Comparison of ENCODE assay signal across 9 cellular contexts in genomic region chr5:42950466-42951168, GRCh38.
DNase-seq lines count a peak whose midpoint lies in the region; ATAC-seq, FAIRE-seq and TF ChIP-seq lines count a peak whose summit lies in the region.
"Had no signal": no experiment of that assay in that cellular context is flagged by ENCODE, and none has a peak within 500 bp of the region (broad histone marks: within the 10 kb centered on the region; RNA-seq: fewer than 3 reads in every experiment).

No MANE protein-coding gene starts in this region.

- H3K79me2 ChIP-seq in endothelial cell of umbilical vein (ENCODE audit: control insufficient read depth, insufficient read depth, low read length): peaks cover 36% of the 10 kb centered on the region

- POLR2A ChIA-PET in activated CD8-positive, alpha-beta T cell treated with anti-CD3 and anti-CD28 coated beads, Interleukin-2, amount 10 ng/mL, durations not matched to agents 7 days and 5 days (lab: Charles Lee): interaction anchor here (0.6 to 7.0 kb wide), 25 partner anchors 9 to 653 kb away, joined by 3 to 288 read pairs (median 4); partner anchors contain the start of genes ANXA2R, NNT, TMEM267 and ZNF131
- POLR2A ChIA-PET in endothelial cell of umbilical vein (lab: Charles Lee): interaction anchor here (0.5 to 2.8 kb wide), 5 partner anchors 43 to 91 kb away, joined by 3 to 22 read pairs (median 6); no protein-coding TSS in a partner anchor

- H3K27me3 ChIP-seq in endothelial cell of umbilical vein (ENCODE audit: control insufficient read depth in 2 of 2, insufficient read depth in 2 of 2, low read length in 2 of 2) (no peaks in the 10 kb centered on the region), muscle layer of duodenum (ENCODE audit: low read depth, low read length) (peaks cover 50% of the 10 kb centered on the region), stomach (peaks cover 27 to 100% (median 62%) of the 10 kb centered on the region in 3 donors)

- H3K27ac ChIP-seq in endothelial cell of umbilical vein (ENCODE audit: insufficient read depth, low read depth, low read length): peak overlapping the region; percentile 99
- peak overlapping the region; percentile 80 for H3K27ac ChIP-seq in muscle layer of duodenum (ENCODE audit: low read length)
- H3K27ac ChIP-seq in stomach: peak overlapping the region; percentile 76 to 94 (median 88)

- peak; percentile 99 for FAIRE-seq in endothelial cell of umbilical vein (lab: Jason Lieb, UNC)
- FAIRE-seq: G401.6 had no signal

- peak overlapping the region; percentile 11 to 55 (median 49) for H3K4me3 ChIP-seq in endothelial cell of umbilical vein (replicated peaks in 1 of 3; ENCODE audit: insufficient read depth in 1 of 3, low read depth in 1 of 3, low read length in 3 of 3)
- H3K4me3 ChIP-seq in muscle layer of duodenum (ENCODE audit: low read depth in 1 of 2, low read length in 2 of 2): peak overlapping the region; percentile 63 to 65
- H3K4me3 ChIP-seq in stomach: peak overlapping the region; percentile 45 to 55 (median 50)

- H3K36me3 Mint-ChIP-seq in activated CD8-positive, alpha-beta T cell treated with anti-CD3 and anti-CD28 coated beads, Interleukin-2, amount 10 ng/mL, durations not matched to agents 7 days and 5 days (ENCODE audit: low read depth): peaks cover 29% of the 10 kb centered on the region

- H3K4me3 Mint-ChIP-seq in activated CD8-positive, alpha-beta T cell treated with anti-CD3 and anti-CD28 coated beads, Interleukin-2, amount 10 ng/mL, durations not matched to agents 7 days and 5 days: peak overlapping the region; percentile 96

- 2 to 4% (median 3%) methylated on average over 29 to 36 of the region's 36 CpGs for WGBS in stomach, 5 donors

- no peaks in the 10 kb centered on the region for H3K9me1 ChIP-seq in endothelial cell of umbilical vein (replicated peaks; ENCODE audit: control insufficient read depth, extremely low read depth, insufficient read depth, low read length)

- no peak for TF ChIP-seq EP300 in stomach (IDR thresholded peaks at IDR 0.05)

- H2AFZ ChIP-seq in endothelial cell of umbilical vein (ENCODE audit: low read depth, low read length): no peak overlapping the region

- TF ChIP-seq POLR2A in endothelial cell of umbilical vein (IDR thresholded peaks at IDR 0.05; ENCODE audit: low read depth, low read length) (peak; percentile 86), stomach (IDR thresholded peaks at IDR 0.05) (no peak)

- CTCF ChIA-PET in activated CD8-positive, alpha-beta T cell treated with anti-CD3 and anti-CD28 coated beads, Interleukin-2, amount 10 ng/mL, durations not matched to agents 7 days and 5 days (lab: Charles Lee): interaction anchor here (1.0 to 5.7 kb wide), 17 partner anchors 11 to 535 kb away, joined by 3 to 85 read pairs (median 5); no protein-coding TSS in a partner anchor
- CTCF ChIA-PET in endothelial cell of umbilical vein (lab: Charles Lee): interaction anchor here (0.8 to 5.8 kb wide), 15 partner anchors 27 to 367 kb away, joined by 3 to 127 read pairs (median 5); no protein-coding TSS in a partner anchor

- TSS peak; percentile 73 for BruUV-seq in endothelial cell of umbilical vein (replicated peaks; lab: Mats Ljungman, UMichigan)

- H3K4me1 ChIP-seq in endothelial cell of umbilical vein (ENCODE audit: control insufficient read depth, extremely low read depth, insufficient read depth, low read length): peaks cover 17% of the 10 kb centered on the region
- peaks cover 0 to 29% of the 10 kb centered on the region in 2 donors for H3K4me1 ChIP-seq in muscle layer of duodenum (ENCODE audit: control insufficient read depth in 1 of 2, insufficient read depth in 2 of 2, low read length in 2 of 2)
- peaks cover 18 to 48% (median 31%) of the 10 kb centered on the region in 4 donors for H3K4me1 ChIP-seq in stomach

- no peak for TF ChIP-seq CTCF in endothelial cell of umbilical vein (IDR thresholded peaks at IDR 0.05; ENCODE audit: extremely low read depth in 1 of 2, insufficient read depth in 1 of 2, low read depth in 1 of 2, low read length in 2 of 2)
- no peak for TF ChIP-seq CTCF in stomach (IDR thresholded peaks at IDR 0.05)

- H3K9me3 Mint-ChIP-seq in activated CD8-positive, alpha-beta T cell treated with anti-CD3 and anti-CD28 coated beads, Interleukin-2, amount 10 ng/mL, durations not matched to agents 7 days and 5 days (ENCODE audit: insufficient read depth): peaks cover 15% of the 10 kb centered on the region

- H3K4me1 Mint-ChIP-seq in activated CD8-positive, alpha-beta T cell treated with anti-CD3 and anti-CD28 coated beads, Interleukin-2, amount 10 ng/mL, durations not matched to agents 7 days and 5 days (ENCODE audit: low read depth): peaks cover 43% of the 10 kb centered on the region

- H3K27ac Mint-ChIP-seq in activated CD8-positive, alpha-beta T cell treated with anti-CD3 and anti-CD28 coated beads, Interleukin-2, amount 10 ng/mL, durations not matched to agents 7 days and 5 days: peak overlapping the region; percentile 100

- ATAC-seq in HG03039 (IDR thresholded peaks at IDR 0.05; ENCODE audit: unreplicated experiment): peak; percentile 32
- ATAC-seq in activated CD8-positive, alpha-beta T cell treated with anti-CD3 and anti-CD28 coated beads, Interleukin-2, amount 10 ng/mL, durations not matched to agents 7 days and 5 days: peak; percentile 38

- dilution Hi-C loops in endothelial cell of umbilical vein (cut with MboI; ENCODE audit: extremely low pct_ligation_motif_present, low sequenced_read_pairs): no loop called here

- H3K27me3 Mint-ChIP-seq in activated CD8-positive, alpha-beta T cell treated with anti-CD3 and anti-CD28 coated beads, Interleukin-2, amount 10 ng/mL, durations not matched to agents 7 days and 5 days (ENCODE audit: low read depth): no peaks in the 10 kb centered on the region

- intact Hi-C loops in endothelial cell of umbilical vein (cut with micrococcal nuclease): loop anchor here (1.0 kb wide), 5 partner anchors 43 to 606 kb away; partner anchors contain the start of gene ANXA2R
- intact Hi-C loops in stomach (cut with DNase I; ENCODE audit: low total_unique reads): no loop called here

- DNase-seq in NK-92 treated with Interleukin-12 subunit alpha and Interleukin-12 subunit beta, amount 100 ng/mL, for 24 hours (lab: John Stamatoyannopoulos, UW): peak; percentile 78
- DNase-seq in NK-92 (lab: John Stamatoyannopoulos, UW; ENCODE audit: unreplicated experiment): no peak
- peak; percentile 89 for DNase-seq in NCI-H748 (lab: John Stamatoyannopoulos, UW; ENCODE audit: unreplicated experiment)
- peak; percentile 73 for DNase-seq in activated CD8-positive, alpha-beta T cell treated with anti-CD3 and anti-CD28 coated beads, Interleukin-2, amount 10 ng/mL, durations not matched to agents 7 days and 5 days
- DNase-seq in endothelial cell of umbilical vein (ENCODE audit: low read depth, low spot score): peak; percentile 98
- peak; percentile 74 for DNase-seq in stomach

- no peaks in the 10 kb centered on the region for H3K9me3 ChIP-seq in endothelial cell of umbilical vein (replicated peaks; ENCODE audit: control insufficient read depth, insufficient read depth, low read length)
- H3K9me3 ChIP-seq in muscle layer of duodenum (ENCODE audit: control insufficient read depth in 1 of 2, low read length in 2 of 2): peaks cover 5 to 6% of the 10 kb centered on the region in 2 donors
- peaks cover 0 to 35% (median 13%) of the 10 kb centered on the region in 4 donors for H3K9me3 ChIP-seq in stomach

- no peaks in the 10 kb centered on the region for H4K20me1 ChIP-seq in endothelial cell of umbilical vein (replicated peaks; ENCODE audit: control insufficient read depth, extremely low read depth, insufficient read depth, low read length)

- H3K9ac ChIP-seq in endothelial cell of umbilical vein (replicated peaks; ENCODE audit: extremely low read depth, insufficient read depth, low read length): peak overlapping the region; percentile 93

- H3K36me3 ChIP-seq in endothelial cell of umbilical vein (ENCODE audit: control insufficient read depth in 2 of 2, extremely low read depth in 1 of 2, insufficient read depth in 2 of 2, low read length in 2 of 2) (no peaks in the 10 kb centered on the region), muscle layer of duodenum (ENCODE audit: control insufficient read depth in 1 of 2, insufficient read depth in 2 of 2, low read length in 2 of 2) (no peaks in the 10 kb centered on the region), stomach (no peaks in the 10 kb centered on the region)

- peak overlapping the region; percentile 81 for H3K4me2 ChIP-seq in endothelial cell of umbilical vein (ENCODE audit: insufficient read depth, low read length)

TF ChIP-seq in endothelial cell of umbilical vein, 7 proteins besides CTCF, POLR2A, EP300 and RAD21:
- TF ChIP-seq MAX (IDR thresholded peaks at IDR 0.05; ENCODE audit: insufficient read depth, insufficient read length) (peak; percentile 4), EZH2 (IDR thresholded peaks at IDR 0.05; ENCODE audit: borderline replicate concordance, low read depth, low read length, severe bottlenecking) (no peak), GATA2 (IDR thresholded peaks at IDR 0.05; ENCODE audit: insufficient read depth, insufficient read length, low read depth, low read length) (peak; percentile 9), POLR2AphosphoS5 (IDR thresholded peaks at IDR 0.05; ENCODE audit: insufficient read depth, low read depth, low read length) (peak; percentile 95), MYC (IDR thresholded peaks at IDR 0.05; ENCODE audit: low read depth, low read length) (no peak), FOS (IDR thresholded peaks at IDR 0.05; ENCODE audit: borderline replicate concordance, insufficient read depth, low read length) (peak; percentile 100), JUN (IDR thresholded peaks at IDR 0.05; ENCODE audit: borderline replicate concordance, insufficient read depth, insufficient read length, low read depth) (peak; percentile 100)
